ENCODE assay signal across 8 cellular contexts in the genomic region with DNA sequence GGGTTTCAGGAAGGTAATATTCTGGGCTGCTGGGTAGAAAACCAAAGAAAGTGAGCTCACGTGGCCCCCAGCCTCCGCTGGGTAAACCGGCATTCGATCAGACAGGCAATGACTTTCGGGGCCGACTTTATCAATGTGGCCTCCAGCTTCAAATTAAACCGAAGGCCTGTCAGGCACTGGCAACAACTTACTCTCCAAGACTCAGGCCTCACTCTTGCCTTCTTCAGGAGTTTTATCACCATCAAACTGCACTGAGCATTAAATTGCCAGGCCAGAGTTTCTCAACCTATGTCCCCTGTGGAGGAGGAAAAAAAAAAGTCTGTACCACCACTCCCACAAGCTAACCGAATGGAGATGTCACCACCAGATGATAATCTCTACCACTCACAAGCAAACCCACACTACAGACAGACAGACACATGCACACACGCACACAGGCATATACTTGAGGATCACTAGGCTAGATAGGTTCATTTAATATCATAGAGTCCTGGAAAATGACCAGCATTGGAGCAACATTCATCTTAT. TPM values are rescaled to one million over a fixed set of nuclear protein-coding genes. Genes with fewer than 3 reads are reported as not detected.
DNase-seq lines count a peak whose midpoint lies in the region; ATAC-seq and TF ChIP-seq lines count a peak whose summit lies in the region.

No MANE protein-coding gene starts in this region.

- H3K27ac Mint-ChIP-seq in CD4-positive, CD25-positive, alpha-beta regulatory T cell: peak overlapping the region; percentile 93 to 99 (median 94)

- peak overlapping the region; percentile 87 to 98 (median 95) for H3K4me3 Mint-ChIP-seq in CD4-positive, CD25-positive, alpha-beta regulatory T cell

- H3K4me3 ChIP-seq in CD4-positive, CD25-positive, alpha-beta regulatory T cell (ENCODE audit: low read depth, low read length): peak overlapping the region; percentile 83
- H3K4me3 ChIP-seq in Loucy (ENCODE audit: low read length, poor library complexity, severe bottlenecking): peak overlapping the region; percentile 98
- no peak overlapping the region for H3K4me3 ChIP-seq in body of pancreas
- peak overlapping the region; percentile 18 for H3K4me3 ChIP-seq in mucosa of stomach (ENCODE audit: low read length)

- no peaks in the 10 kb centered on the region for H3K36me3 ChIP-seq in CD4-positive, CD25-positive, alpha-beta regulatory T cell (ENCODE audit: control insufficient read depth, insufficient read depth, low read length)
- H3K36me3 ChIP-seq in Loucy (ENCODE audit: insufficient read depth, low read length): no peaks in the 10 kb centered on the region
- H3K36me3 ChIP-seq in body of pancreas (replicated peaks in 1 of 2; ENCODE audit: insufficient read depth in 1 of 2, low read depth in 2 of 2): no peaks in the 10 kb centered on the region
- no peaks in the 10 kb centered on the region for H3K36me3 ChIP-seq in mucosa of stomach (ENCODE audit: control insufficient read depth, insufficient read depth, low read length)

- H3K27me3 ChIP-seq in CD4-positive, CD25-positive, alpha-beta regulatory T cell (ENCODE audit: control insufficient read depth, insufficient read depth, low read length): no peaks in the 10 kb centered on the region
- H3K27me3 ChIP-seq in Loucy (ENCODE audit: insufficient read depth, low read length, poor library complexity, severe bottlenecking) (no peaks in the 10 kb centered on the region), body of pancreas (no peaks in the 10 kb centered on the region), mucosa of stomach (ENCODE audit: control insufficient read depth, insufficient read depth, low read length) (no peaks in the 10 kb centered on the region)

- 16 to 30% methylated on average over 9 of the region's 9 CpGs for WGBS in body of pancreas, 2 donors

- peak overlapping the region; percentile 99 for H2AFZ ChIP-seq in Loucy (ENCODE audit: low read length)

- no peaks in the 10 kb centered on the region for H3K36me3 Mint-ChIP-seq in CD4-positive, CD25-positive, alpha-beta regulatory T cell

- H4K20me1 ChIP-seq in Loucy (ENCODE audit: insufficient read depth, low read length, poor library complexity, severe bottlenecking): no peaks in the 10 kb centered on the region

- no peaks in the 10 kb centered on the region for H3K9me3 ChIP-seq in CD4-positive, CD25-positive, alpha-beta regulatory T cell (ENCODE audit: control insufficient read depth in 2 of 2, low read length in 2 of 2)
- H3K9me3 ChIP-seq in Loucy (ENCODE audit: insufficient read depth, low read depth, low read length) (no peaks in the 10 kb centered on the region), body of pancreas (no peaks in the 10 kb centered on the region), mucosa of stomach (ENCODE audit: control insufficient read depth, low read length) (no peaks in the 10 kb centered on the region)

- peaks cover 43% of the 10 kb centered on the region for H3K4me1 ChIP-seq in CD4-positive, CD25-positive, alpha-beta regulatory T cell (ENCODE audit: control insufficient read depth, insufficient read depth, low read length, poor library complexity, severe bottlenecking)
- H3K4me1 ChIP-seq in Loucy (ENCODE audit: insufficient read depth, low read length, poor library complexity, severe bottlenecking) (peaks cover 46% of the 10 kb centered on the region), body of pancreas (peaks cover 22% of the 10 kb centered on the region), mucosa of stomach (ENCODE audit: control insufficient read depth, insufficient read depth, low read length) (peaks cover 39% of the 10 kb centered on the region)

- H3K4me1 Mint-ChIP-seq in CD4-positive, CD25-positive, alpha-beta regulatory T cell: peaks cover 17 to 42% (median 34%) of the 10 kb centered on the region in 4 donors

- peaks cover 0 to 1% (median 0%) of the 10 kb centered on the region in 7 donors for H3K9me3 Mint-ChIP-seq in CD4-positive, CD25-positive, alpha-beta regulatory T cell

- peak in 1 of 3 donors; percentile 41 for DNase-seq in CD4-positive, CD25-positive, alpha-beta regulatory T cell
- peak in 1 of 4 donors; percentile 19 for DNase-seq in body of pancreas
- DNase-seq in NCI-H2171 treated with DMSO at 0.1 percent for 48 hours (lab: John Stamatoyannopoulos, UW): no peak
- DNase-seq in GM19240 (ENCODE audit: insufficient read length, low spot score): no peak

- H3K4me2 ChIP-seq in Loucy (ENCODE audit: low read depth, low read length, poor library complexity, severe bottlenecking): peak overlapping the region; percentile 99

- no peak for TF ChIP-seq POLR2A in body of pancreas (IDR thresholded peaks at IDR 0.05)

- peaks cover 25% of the 10 kb centered on the region; the same call in 1 of the 2 replicates for H3K79me2 ChIP-seq in Loucy (ENCODE audit: insufficient read depth, low read length)

- no peaks in the 10 kb centered on the region for H3K27me3 Mint-ChIP-seq in CD4-positive, CD25-positive, alpha-beta regulatory T cell

- ATAC-seq in CD4-positive, CD25-positive, alpha-beta regulatory T cell (ENCODE audit: low read depth in 2 of 2): no peak
- ATAC-seq in body of pancreas: no peak
- ATAC-seq in GM18517 (IDR thresholded peaks at IDR 0.05; ENCODE audit: unreplicated experiment): no peak
- no peak for ATAC-seq in HG03565 (IDR thresholded peaks at IDR 0.05; ENCODE audit: unreplicated experiment)

- H3K27ac ChIP-seq in CD4-positive, CD25-positive, alpha-beta regulatory T cell (ENCODE audit: insufficient read depth, low read length, poor library complexity, severe bottlenecking): peak overlapping the region; percentile 75
- peak overlapping the region; percentile 78 to 94 (median 90) for H3K27ac ChIP-seq in body of pancreas

- H3K9me2 ChIP-seq in Loucy (replicated peaks; ENCODE audit: low read depth, low read length): no peaks in the 10 kb centered on the region

- TF ChIP-seq CTCF in Loucy (conservative IDR thresholded peaks at IDR 0.05; ENCODE audit: low read length) (no peak), body of pancreas (IDR thresholded peaks at IDR 0.05) (no peak)

- peaks cover 12% of the 10 kb centered on the region; the same call in 1 of the 2 replicates for H3F3A ChIP-seq in Loucy (ENCODE audit: low read depth)

- peak overlapping the region; percentile 89 for H3K9ac ChIP-seq in Loucy (ENCODE audit: low read depth, low read length, poor library complexity, severe bottlenecking)
- H3K9ac ChIP-seq in mucosa of stomach (ENCODE audit: low read length): peak overlapping the region; percentile 58

- intact Hi-C loops in body of pancreas (cut with DNase I): no loop called here

RNA-seq across cellular contexts. Expression of a gene that starts 1.1 kb away (rescaled TPM):
- 26.4 TPM for total RNA-seq in CD4-positive, CD25-positive, alpha-beta regulatory T cell
- 1 to 10 TPM; 3.6 to 7.0 (median 5.1) TPM for polyA plus RNA-seq in CD4-positive, CD25-positive, alpha-beta regulatory T cell
- total RNA-seq in body of pancreas: 10 to 100 TPM in 1 of 2 donors, 1 to 10 TPM in 1; 4.6 to 10.1 TPM

Comparison
In these comparisons a context has a peak if more than half of its experiments do, and no peak if none do; other contexts are left out.
1. H3K4me3 ChIP-seq: peak in CD4-positive, CD25-positive, alpha-beta regulatory T cell (single experiment), Loucy (single experiment) and mucosa of stomach (single experiment); none in body of pancreas (0 of 2).